Comparison of ENCODE assay signal across 1 cellular context in the genomic region with DNA sequence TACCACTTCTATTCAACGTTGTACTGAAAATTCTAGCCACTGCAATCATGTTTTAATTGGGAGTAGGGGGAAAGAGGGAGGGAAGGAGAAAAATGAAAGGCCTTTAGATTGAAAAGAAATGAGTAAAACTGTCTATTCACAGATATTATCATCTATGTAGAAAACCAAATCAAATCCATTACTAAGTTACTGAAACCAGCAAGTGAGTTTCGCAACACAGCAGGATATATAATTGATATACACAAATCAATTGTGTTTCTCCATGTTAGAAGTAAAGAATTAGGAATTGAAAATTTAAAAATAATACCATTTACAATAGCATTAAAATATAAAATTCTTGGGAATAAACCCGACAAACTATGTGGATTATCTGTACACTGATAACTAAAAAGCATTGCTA.
TF ChIP-seq lines count a peak whose summit lies in the region.

No MANE protein-coding gene starts in this region.

TF ChIP-seq in GM23338, 12 proteins besides CTCF, POLR2A, EP300 and RAD21 (continued from another document):
- TF ChIP-seq, protein P1, sequence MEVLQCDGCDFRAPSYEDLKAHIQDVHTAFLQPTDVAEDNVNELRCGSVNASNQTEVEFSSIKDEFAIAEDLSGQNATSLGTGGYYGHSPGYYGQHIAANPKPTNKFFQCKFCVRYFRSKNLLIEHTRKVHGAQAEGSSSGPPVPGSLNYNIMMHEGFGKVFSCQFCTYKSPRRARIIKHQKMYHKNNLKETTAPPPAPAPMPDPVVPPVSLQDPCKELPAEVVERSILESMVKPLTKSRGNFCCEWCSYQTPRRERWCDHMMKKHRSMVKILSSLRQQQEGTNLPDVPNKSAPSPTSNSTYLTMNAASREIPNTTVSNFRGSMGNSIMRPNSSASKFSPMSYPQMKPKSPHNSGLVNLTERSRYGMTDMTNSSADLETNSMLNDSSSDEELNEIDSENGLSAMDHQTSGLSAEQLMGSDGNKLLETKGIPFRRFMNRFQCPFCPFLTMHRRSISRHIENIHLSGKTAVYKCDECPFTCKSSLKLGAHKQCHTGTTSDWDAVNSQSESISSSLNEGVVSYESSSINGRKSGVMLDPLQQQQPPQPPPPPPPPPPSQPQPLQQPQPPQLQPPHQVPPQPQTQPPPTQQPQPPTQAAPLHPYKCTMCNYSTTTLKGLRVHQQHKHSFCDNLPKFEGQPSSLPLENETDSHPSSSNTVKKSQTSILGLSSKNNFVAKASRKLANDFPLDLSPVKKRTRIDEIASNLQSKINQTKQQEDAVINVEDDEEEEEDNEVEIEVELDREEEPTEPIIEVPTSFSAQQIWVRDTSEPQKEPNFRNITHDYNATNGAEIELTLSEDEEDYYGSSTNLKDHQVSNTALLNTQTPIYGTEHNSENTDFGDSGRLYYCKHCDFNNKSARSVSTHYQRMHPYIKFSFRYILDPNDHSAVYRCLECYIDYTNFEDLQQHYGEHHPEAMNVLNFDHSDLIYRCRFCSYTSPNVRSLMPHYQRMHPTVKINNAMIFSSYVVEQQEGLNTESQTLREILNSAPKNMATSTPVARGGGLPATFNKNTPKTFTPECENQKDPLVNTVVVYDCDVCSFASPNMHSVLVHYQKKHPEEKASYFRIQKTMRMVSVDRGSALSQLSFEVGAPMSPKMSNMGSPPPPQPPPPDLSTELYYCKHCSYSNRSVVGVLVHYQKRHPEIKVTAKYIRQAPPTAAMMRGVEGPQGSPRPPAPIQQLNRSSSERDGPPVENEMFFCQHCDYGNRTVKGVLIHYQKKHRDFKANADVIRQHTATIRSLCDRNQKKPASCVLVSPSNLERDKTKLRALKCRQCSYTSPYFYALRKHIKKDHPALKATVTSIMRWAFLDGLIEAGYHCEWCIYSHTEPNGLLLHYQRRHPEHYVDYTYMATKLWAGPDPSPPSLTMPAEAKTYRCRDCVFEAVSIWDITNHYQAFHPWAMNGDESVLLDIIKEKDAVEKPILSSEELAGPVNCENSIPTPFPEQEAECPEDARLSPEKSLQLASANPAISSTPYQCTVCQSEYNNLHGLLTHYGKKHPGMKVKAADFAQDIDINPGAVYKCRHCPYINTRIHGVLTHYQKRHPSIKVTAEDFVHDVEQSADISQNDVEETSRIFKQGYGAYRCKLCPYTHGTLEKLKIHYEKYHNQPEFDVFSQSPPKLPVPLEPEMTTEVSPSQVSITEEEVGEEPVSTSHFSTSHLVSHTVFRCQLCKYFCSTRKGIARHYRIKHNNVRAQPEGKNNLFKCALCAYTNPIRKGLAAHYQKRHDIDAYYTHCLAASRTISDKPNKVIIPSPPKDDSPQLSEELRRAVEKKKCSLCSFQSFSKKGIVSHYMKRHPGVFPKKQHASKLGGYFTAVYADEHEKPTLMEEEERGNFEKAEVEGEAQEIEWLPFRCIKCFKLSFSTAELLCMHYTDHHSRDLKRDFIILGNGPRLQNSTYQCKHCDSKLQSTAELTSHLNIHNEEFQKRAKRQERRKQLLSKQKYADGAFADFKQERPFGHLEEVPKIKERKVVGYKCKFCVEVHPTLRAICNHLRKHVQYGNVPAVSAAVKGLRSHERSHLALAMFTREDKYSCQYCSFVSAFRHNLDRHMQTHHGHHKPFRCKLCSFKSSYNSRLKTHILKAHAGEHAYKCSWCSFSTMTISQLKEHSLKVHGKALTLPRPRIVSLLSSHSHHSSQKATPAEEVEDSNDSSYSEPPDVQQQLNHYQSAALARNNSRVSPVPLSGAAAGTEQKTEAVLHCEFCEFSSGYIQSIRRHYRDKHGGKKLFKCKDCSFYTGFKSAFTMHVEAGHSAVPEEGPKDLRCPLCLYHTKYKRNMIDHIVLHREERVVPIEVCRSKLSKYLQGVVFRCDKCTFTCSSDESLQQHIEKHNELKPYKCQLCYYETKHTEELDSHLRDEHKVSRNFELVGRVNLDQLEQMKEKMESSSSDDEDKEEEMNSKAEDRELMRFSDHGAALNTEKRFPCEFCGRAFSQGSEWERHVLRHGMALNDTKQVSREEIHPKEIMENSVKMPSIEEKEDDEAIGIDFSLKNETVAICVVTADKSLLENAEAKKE (CRISPR knock-in tag; IDR thresholded peaks at IDR 0.05) = no peak
- TF ChIP-seq ZNF114 (CRISPR knock-in tag; IDR thresholded peaks at IDR 0.05) = no peak
- TF ChIP-seq EZH2phosphoT487 (IDR thresholded peaks at IDR 0.05; ENCODE audit: unreplicated experiment) = no peak
- no peak for TF ChIP-seq REST (IDR thresholded peaks at IDR 0.05; ENCODE audit: unreplicated experiment)
- TF ChIP-seq CREB1 (CRISPR knock-in tag; IDR thresholded peaks at IDR 0.05; ENCODE audit: low read depth) = no peak
- no peak for TF ChIP-seq ZNF331 (CRISPR knock-in tag; IDR thresholded peaks at IDR 0.05; ENCODE audit: low read depth)
TF ChIP-seq in GM23338: peak in this region for 0.
